8 cellular contexts compared by ENCODE assay signal in the genomic region with DNA sequence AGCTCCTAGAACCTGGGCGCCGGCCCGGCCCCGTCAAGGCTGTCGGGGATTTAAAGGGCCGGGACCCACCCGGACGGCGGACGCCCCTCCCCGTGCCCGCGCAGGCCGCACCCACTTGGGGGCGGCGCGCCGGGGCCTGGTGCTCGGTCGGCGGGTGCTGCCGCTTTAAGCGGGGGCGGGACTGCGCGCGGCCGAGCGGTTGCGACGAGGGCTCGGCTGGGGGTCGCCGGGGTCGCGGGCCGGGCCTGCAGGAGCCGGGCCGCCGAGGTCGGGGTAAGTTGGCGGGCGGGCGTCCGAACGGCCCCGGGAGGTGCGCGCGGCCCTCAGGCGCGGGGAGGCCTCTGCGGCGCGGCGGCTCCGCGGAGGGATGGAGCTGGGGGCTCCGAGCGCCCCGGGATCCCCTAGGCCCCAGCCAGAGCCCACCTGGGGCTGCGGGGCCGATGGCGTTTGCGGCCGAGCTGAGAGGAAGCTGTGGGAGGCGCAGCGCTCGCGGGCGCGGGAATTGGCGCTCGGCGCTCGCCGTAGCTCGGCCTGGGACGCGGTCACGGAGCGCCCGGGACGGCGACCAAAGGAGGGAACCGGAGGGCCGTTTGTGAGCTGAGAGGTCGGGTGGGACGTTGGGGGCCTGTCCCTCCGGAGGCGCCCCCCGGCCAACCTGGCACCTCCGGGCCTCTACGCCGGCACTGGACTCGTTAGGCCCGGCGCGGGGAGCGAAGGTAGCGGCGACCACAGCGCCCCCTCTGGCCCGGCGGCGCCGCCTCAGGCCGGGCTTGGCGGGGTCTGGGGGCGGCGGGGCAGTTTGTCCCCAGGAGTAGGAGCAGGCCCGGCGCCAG. TPM values are rescaled to one million over a fixed set of nuclear protein-coding genes. Genes with fewer than 3 reads are reported as not detected.
DNase-seq lines count a peak whose midpoint lies in the region; ATAC-seq, FAIRE-seq and TF ChIP-seq lines count a peak whose summit lies in the region.

Gene TRRAP, plus strand, starts transcription at position 168 of the 833 bp plus-strand sequence. CDS start 2,619 bp downstream, outside the sequence.

- TF ChIP-seq CTCF in D721Med (IDR thresholded peaks at IDR 0.05; ENCODE audit: insufficient read depth, missing control alignments) (peak; percentile 55), foreskin keratinocyte (conservative IDR thresholded peaks at IDR 0.05) (peak; percentile 85)

- H3K4me1 ChIP-seq in foreskin keratinocyte, result no peaks in the 10 kb centered on the region
- peaks cover 6% of the 10 kb centered on the region for H3K4me1 ChIP-seq in neuron (ENCODE audit: insufficient read depth, low read length)
- H3K4me1 ChIP-seq in subcutaneous abdominal adipose tissue (ENCODE audit: control insufficient read depth in 5 of 5, insufficient read depth in 5 of 5, low read length in 5 of 5), result peaks cover 4 to 21% (median 17%) of the 10 kb centered on the region in 5 donors

- H3K4me3 ChIP-seq in neuron (ENCODE audit: low read length) (peak within 1 kb of the TSS; percentile 94), subcutaneous abdominal adipose tissue (ENCODE audit: low read depth in 1 of 5, low read length in 5 of 5) (peak within 1 kb of the TSS; percentile 82 to 95 (median 90))

- peak; percentile 74 for ATAC-seq in GM19463 (IDR thresholded peaks at IDR 0.05; ENCODE audit: unreplicated experiment)
- peak; percentile 75 for ATAC-seq in foreskin keratinocyte

- FAIRE-seq in D721Med (lab: Jason Lieb, UNC), result no peak

- peaks cover 21% of the 10 kb centered on the region for H3K36me3 ChIP-seq in neuron (ENCODE audit: insufficient read depth, low read length)
- H3K36me3 ChIP-seq in subcutaneous abdominal adipose tissue (ENCODE audit: control insufficient read depth in 5 of 5, insufficient read depth in 5 of 5, low read length in 5 of 5), result peaks cover 7 to 22% (median 21%) of the 10 kb centered on the region in 5 donors

- DNase-seq in D721Med (ENCODE audit: insufficient read length, low spot score) (no peak), HT-29 (ENCODE audit: low spot score) (peak; percentile 70), RKO (ENCODE audit: low spot score) (peak; percentile 77), foreskin keratinocyte (peak in 1 of 2 donors; percentile 37)
- DNase-seq in activated gamma-delta T cell treated with anti-CD3 and anti-CD28 coated beads, Interleukin-2, amount 50 U/mL, for 16 hours (ENCODE audit: low read depth), result peak; percentile 61

- H3K27ac ChIP-seq in foreskin keratinocyte, result peak within 1 kb of the TSS; percentile 64
- peak within 1 kb of the TSS; percentile 70 for H3K27ac ChIP-seq in subcutaneous abdominal adipose tissue (ENCODE audit: low read depth, low read length)

- H3K27me3 ChIP-seq in foreskin keratinocyte (no peaks in the 10 kb centered on the region), neuron (ENCODE audit: insufficient read depth, low read length) (peaks cover 3% of the 10 kb centered on the region), subcutaneous abdominal adipose tissue (ENCODE audit: control insufficient read depth in 5 of 5, insufficient read depth in 4 of 5, low read length in 5 of 5) (peaks cover 0 to 3% (median 0%) of the 10 kb centered on the region in 5 donors)

- H3K9me3 ChIP-seq in neuron (ENCODE audit: low read length) (no peaks in the 10 kb centered on the region), subcutaneous abdominal adipose tissue (ENCODE audit: control insufficient read depth in 5 of 5, low read length in 5 of 5) (no peaks in the 10 kb centered on the region)

- peak within 1 kb of the TSS; percentile 84 to 100 (median 96) for H3K9ac ChIP-seq in subcutaneous abdominal adipose tissue (ENCODE audit: low read length in 5 of 5)

- peak within 1 kb of the TSS; percentile 85 for H2AFZ ChIP-seq in neuron (ENCODE audit: low read depth, low read length)

RNA-seq across cellular contexts. Expression of gene TRRAP, which starts in this region (rescaled TPM):
- 21.0 and 22.3 TPM in 2 replicates for total RNA-seq in HT-29 (2014; rRNA removed; shearing (Covaris generic))
- 17.5 and 19.3 TPM in 2 replicates for total RNA-seq in foreskin keratinocyte
- 4.3 and 5.2 TPM in 2 replicates for polyA plus RNA-seq in foreskin keratinocyte
